In genomic region chr16:87881327-87882200, GRCh38 we compare ENCODE assay signal across 24 cellular contexts. TPM values are rescaled to one million over a fixed set of nuclear protein-coding genes. Genes with fewer than 3 reads are reported as not detected.
DNase-seq lines count a peak whose midpoint lies in the region; FAIRE-seq and TF ChIP-seq lines count a peak whose summit lies in the region.
"Had no signal": no experiment of that assay in that cellular context is flagged by ENCODE, and none has a peak within 500 bp of the region (broad histone marks: within the 10 kb centered on the region; RNA-seq: fewer than 3 reads in every experiment).

No MANE protein-coding gene starts in this region.

- H3K14ac ChIP-seq in H1 (ENCODE audit: insufficient read length) (no peak overlapping the region), neuronal stem cell (ENCODE audit: low read length) (no peak overlapping the region)

- no peak overlapping the region for H4K5ac ChIP-seq in H1 (ENCODE audit: insufficient read length, low read depth, low read length)

- no peak overlapping the region for H2BK120ac ChIP-seq in H1 (replicated peaks; ENCODE audit: low read depth, low read length)
- H2BK120ac ChIP-seq in neuronal stem cell (ENCODE audit: low read depth, low read length), result no peak overlapping the region

- TF ChIP-seq EP300 in H1 (IDR thresholded peaks at IDR 0.05; ENCODE audit: borderline replicate concordance in 1 of 2, low read depth in 2 of 2, low read length in 2 of 2), result no peak

- H4K20me1 ChIP-seq in H1 (replicated peaks in 1 of 2; ENCODE audit: control insufficient read depth in 1 of 2, insufficient read depth in 2 of 2, low read length in 2 of 2), result no peaks in the 10 kb centered on the region

- H4K91ac ChIP-seq in H1 (replicated peaks; ENCODE audit: insufficient read length, low read length), result no peak overlapping the region
- no peak overlapping the region for H4K91ac ChIP-seq in neuronal stem cell (ENCODE audit: low read depth, low read length, poor library complexity)

- H2BK5ac ChIP-seq in H1 (ENCODE audit: low read depth, low read length), result 0 out of 2 replicates have a peak overlapping the region, but pooled peaks have one; percentile 75
- H2BK5ac ChIP-seq in neuronal stem cell (ENCODE audit: low read length), result no peak overlapping the region

- H3K23me2 ChIP-seq in H1 (ENCODE audit: low read depth, low read length), result no peaks in the 10 kb centered on the region

- H3K4me1 ChIP-seq in H1 (replicated peaks in 1 of 4; ENCODE audit: control insufficient read depth in 3 of 4, insufficient read depth in 4 of 4, low read length in 3 of 4), result peaks cover 0 to 15% (median 8%) of the 10 kb centered on the region in 4 experiments; a peak in 4 of 7 replicates
- peaks cover 0 to 4% of the 10 kb centered on the region in 2 donors for H3K4me1 ChIP-seq in neuronal stem cell (ENCODE audit: control insufficient read depth in 2 of 2, insufficient read depth in 1 of 2, low read depth in 1 of 2, low read length in 2 of 2)
- H3K4me1 ChIP-seq: esophagus squamous epithelium, Peyer's patch, psoas muscle had no signal

- H3K56ac ChIP-seq in H1 (replicated peaks; ENCODE audit: insufficient read length, low read depth, low read length), result no peak overlapping the region

- H3K9ac ChIP-seq in H1 (replicated peaks in 1 of 4; ENCODE audit: extremely low read depth in 1 of 4, low read depth in 3 of 4, low read length in 3 of 4) (no peak overlapping the region), neuronal stem cell (ENCODE audit: low read depth, low read length, poor library complexity) (no peak overlapping the region)

- H3K27ac ChIP-seq in H1 (ENCODE audit: low read depth, low read length), result no peak overlapping the region
- H3K27ac ChIP-seq in neuronal stem cell (replicated peaks; ENCODE audit: low read length), result no peak overlapping the region
- H3K27ac ChIP-seq: 22Rv1, esophagus squamous epithelium, Peyer's patch, psoas muscle had no signal

- no peaks in the 10 kb centered on the region for H3K4me1 Mint-ChIP-seq in HFFc6 (ENCODE audit: low read depth)
- H3K4me1 Mint-ChIP-seq: T-helper 17 cell had no signal

- H3K27ac Mint-ChIP-seq in HFFc6, result no peak overlapping the region
- H3K27ac Mint-ChIP-seq: nephron progenitor cell, T-helper 17 cell had no signal

- no peak overlapping the region for H2AFZ ChIP-seq in H1 (ENCODE audit: low read length)
- peak overlapping the region; percentile 87 for H2AFZ ChIP-seq in neuronal stem cell (ENCODE audit: low read length)

- TF ChIP-seq RAD21 in H1 (IDR thresholded peaks at IDR 0.05 in 1 of 2, conservative IDR thresholded peaks at IDR 0.05 in 1 of 2; ENCODE audit: low read depth in 2 of 2, low read length in 2 of 2), result no peak

- H2BK20ac ChIP-seq in H1 (ENCODE audit: low read length), result no peak overlapping the region

- H3K79me2 ChIP-seq in H1 (ENCODE audit: control insufficient read depth in 1 of 2, insufficient read depth in 2 of 2, low read length in 2 of 2), result no peaks in the 10 kb centered on the region

- no peak overlapping the region for H3K4me2 ChIP-seq in H1 (ENCODE audit: insufficient read depth in 1 of 2, low read depth in 2 of 2, low read length in 2 of 2)
- peak overlapping the region; percentile 11 for H3K4me2 ChIP-seq in neuronal stem cell (ENCODE audit: insufficient read depth, low read length, poor library complexity, severe bottlenecking)

- H2AK5ac ChIP-seq in H1 (ENCODE audit: low read depth, low read length) (no peak overlapping the region), neuronal stem cell (ENCODE audit: low read depth, low read length) (no peak overlapping the region)

- no peak overlapping the region for H4K8ac ChIP-seq in H1 (ENCODE audit: extremely low read depth, insufficient read depth, low read length)
- H4K8ac ChIP-seq in neuronal stem cell (ENCODE audit: low read depth, low read length), result no peak overlapping the region

- WGBS in H1 (ENCODE audit: extremely low coverage in 1 of 2, insufficient coverage in 1 of 2, insufficient read length in 1 of 2, insufficient replicate concordance in 2 of 2, low coverage in 1 of 2, low lambda C conversion rate in 2 of 2, missing lambda C conversion rate in 1 of 2), 2 experiments, result 74% methylated on average over 19 of the region's 24 CpGs; no CpG with 5 or more reads in 1 of the 2 experiments
- WGBS in neuronal stem cell (ENCODE audit: extremely low coverage in 2 of 2, insufficient read length in 2 of 2, insufficient replicate concordance in 1 of 2), 2 donors, result no CpG with 5 or more reads among the region's 24 CpGs

- POLR2A ChIA-PET in H1 (lab: Charles Lee; ENCODE audit: partially characterized antibody), result interaction anchor here (2.1 kb wide), 1 partner anchor 12 kb away, joined by 6 read pairs; the partner anchor contains the start of gene SLC7A5

- H2BK12ac ChIP-seq in H1 (ENCODE audit: low read depth, low read length) (0 out of 2 replicates have a peak overlapping the region, but pooled peaks have one; percentile 17), neuronal stem cell (ENCODE audit: low read length) (no peak overlapping the region)

- H3K36me3 Mint-ChIP-seq in HFFc6 (ENCODE audit: low read depth), result no peaks in the 10 kb centered on the region
- H3K36me3 Mint-ChIP-seq: type B pancreatic cell had no signal

- H2BK15ac ChIP-seq in H1 (ENCODE audit: low read length), result no peak overlapping the region
- H2BK15ac ChIP-seq in neuronal stem cell (ENCODE audit: low read length), result no peak overlapping the region

- H3K36me3 ChIP-seq in H1 (ENCODE audit: control insufficient read depth in 2 of 4, insufficient read depth in 4 of 4, low read length in 3 of 4) (no peaks in the 10 kb centered on the region), neuronal stem cell (replicated peaks in 1 of 2; ENCODE audit: control insufficient read depth in 2 of 2, insufficient read depth in 2 of 2, low read length in 2 of 2) (no peaks in the 10 kb centered on the region)
- H3K36me3 ChIP-seq: esophagus squamous epithelium, Peyer's patch had no signal

- no peak for TF ChIP-seq POLR2A in H1 (IDR thresholded peaks at IDR 0.05; ENCODE audit: control extremely low read depth in 1 of 2, low read depth in 2 of 2, low read length in 2 of 2)

- no peak overlapping the region for H3K4me3 Mint-ChIP-seq in HFFc6
- H3K4me3 Mint-ChIP-seq: nephron progenitor cell, T-helper 17 cell had no signal

- FAIRE-seq in H1 (lab: Jason Lieb, UNC), result no peak

- no peaks in the 10 kb centered on the region for H3K9me3 Mint-ChIP-seq in HFFc6

- no peaks in the 10 kb centered on the region; a peak in 1 of 7 replicates for H3K27me3 ChIP-seq in H1 (replicated peaks in 1 of 4; ENCODE audit: control insufficient read depth in 3 of 4, extremely low read depth in 1 of 4, insufficient read depth in 3 of 4, low read length in 3 of 4)
- peaks cover 0 to 11% (median 2%) of the 10 kb centered on the region in 3 experiments for H3K27me3 ChIP-seq in neuronal stem cell (ENCODE audit: control insufficient read depth in 3 of 3, insufficient read depth in 3 of 3, low read depth in 1 of 3, low read length in 3 of 3)
- H3K27me3 ChIP-seq: Peyer's patch had no signal

- peaks cover 0 to 6% of the 10 kb centered on the region in 2 experiments; a peak in 2 of 4 replicates for H3K9me3 ChIP-seq in H1 (ENCODE audit: insufficient read depth in 2 of 2, low read depth in 1 of 2, low read length in 1 of 2)
- H3K9me3 ChIP-seq in neuronal stem cell (replicated peaks in 1 of 2; ENCODE audit: control insufficient read depth in 2 of 2, insufficient read depth in 1 of 2, low read depth in 1 of 2, low read length in 2 of 2), result no peaks in the 10 kb centered on the region
- H3K9me3 ChIP-seq: esophagus squamous epithelium, Peyer's patch, psoas muscle had no signal

- no peak for TF ChIP-seq CTCF in H1 (IDR thresholded peaks at IDR 0.05; ENCODE audit: control extremely low read depth in 1 of 3, insufficient read depth in 1 of 3, low read depth in 1 of 3, low read length in 3 of 3)
- TF ChIP-seq CTCF in HFFc6 (IDR thresholded peaks at IDR 0.05), result no peak

- H3K4me3 ChIP-seq in H1 (ENCODE audit: extremely low read depth in 1 of 4, insufficient read depth in 2 of 4, low read depth in 3 of 4, low read length in 4 of 4) (no peak overlapping the region), neuronal stem cell (ENCODE audit: low read length in 2 of 2) (no peak overlapping the region)
- H3K4me3 ChIP-seq: esophagus squamous epithelium, Peyer's patch, psoas muscle had no signal

- H3K27me3 Mint-ChIP-seq in HFFc6 (ENCODE audit: insufficient read depth), result peaks cover 24% of the 10 kb centered on the region

- no peak overlapping the region for H3K23ac ChIP-seq in H1 (ENCODE audit: insufficient read length)
- H3K23ac ChIP-seq in neuronal stem cell (ENCODE audit: low read depth, low read length, poor library complexity), result no peak overlapping the region

- H3K4ac ChIP-seq in H1 (replicated peaks; ENCODE audit: insufficient read length, low read depth, low read length) (no peak overlapping the region), neuronal stem cell (ENCODE audit: low read length) (no peak overlapping the region)

- H3K79me1 ChIP-seq in H1 (ENCODE audit: low read depth, low read length) (no peaks in the 10 kb centered on the region), neuronal stem cell (ENCODE audit: low read depth, low read length) (no peaks in the 10 kb centered on the region)

- no peak overlapping the region for H3K18ac ChIP-seq in H1 (ENCODE audit: extremely low read depth, low read length)
- no peak overlapping the region for H3K18ac ChIP-seq in neuronal stem cell (ENCODE audit: low read length)

- DNase-seq in NCI-H1092 treated with DMSO at 0.1 percent for 48 hours (lab: John Stamatoyannopoulos, UW), result peak; percentile 49
- no peak for DNase-seq in NCI-H1092 (lab: John Stamatoyannopoulos, UW)
- DNase-seq in NCI-H2171 (lab: John Stamatoyannopoulos, UW), result peak; percentile 64
- no peak for DNase-seq in H1 (ENCODE audit: low read depth in 1 of 2, low spot score in 2 of 2)
- DNase-seq in neuronal stem cell (ENCODE audit: low spot score), result no peak
- no peak for DNase-seq in stimulated activated naive CD4-positive, alpha-beta T cell (lab: John Stamatoyannopoulos, UW)
- DNase-seq in HFFc6, result no peak
- no peak for DNase-seq in NCI-H2227 treated with DMSO at 0.1 percent for 48 hours (lab: John Stamatoyannopoulos, UW)
- DNase-seq: activated CD4-positive, alpha-beta T cell treated with anti-CD3 and anti-CD28 coated beads, Interleukin-2, amount 50 U/mL, for 48 hours; AML-193; COR-L47; esophagus squamous epithelium; left colon; NCI-H146; nephron progenitor cell; NK-92 treated with Interleukin-12 subunit alpha and Interleukin-12 subunit beta, amount 100 ng/mL, for 24 hours; Peyer's patch; psoas muscle; stimulated activated CD4-positive, alpha-beta T cell treated with anti-CD3 and anti-CD28 coated beads, Interleukin-4, amount 100 ng/mL, for 1 hour; T-helper 17 cell had no signal

- CTCF ChIA-PET in H1 (lab: Charles Lee; ENCODE audit: partially characterized antibody), result interaction anchor here (1.0 to 1.7 kb wide), 4 partner anchors 9 to 32 kb away, joined by 3 to 6 read pairs (median 4); no protein-coding TSS in a partner anchor

RNA-seq across cellular contexts. Expression of gene SLC7A5, which starts 12.3 kb away (rescaled TPM):
- total RNA-seq in H1 (2021; fragmentation: NEBNext Ultra II Directional; extraction: Animal tissue kit (Norgen Biotek cat#: 25700)), result 327 and 341 TPM in 2 replicates
- 68.2 and 161 TPM in 2 replicates for polyA plus RNA-seq in H1 (2011; rRNA removed)
- polyA plus RNA-seq in H1 (2011; cell fraction: cytosol; rRNA removed), result 65.1 TPM
- 122 TPM for polyA plus RNA-seq in H1 (2011; cell fraction: nucleus; rRNA removed)
- polyA plus RNA-seq in H1 (2012, experiment 1 of 2), result 126 to 176 TPM (median 151 TPM) in 4 replicates
- polyA plus RNA-seq in H1 (2012, experiment 2 of 2), result 202 TPM
- 316 TPM for polyA plus RNA-seq in H1 (2013, experiment 1 of 2)
- polyA plus RNA-seq in H1 (2013, experiment 2 of 2), result 381 TPM
- polyA minus RNA-seq in H1 (2011; rRNA and poly(A)+ RNA removed), result 34.4 and 63.7 TPM in 2 replicates
- polyA minus RNA-seq in H1 (2011; cell fraction: cytosol; rRNA and poly(A)+ RNA removed), result 84.2 TPM
- polyA minus RNA-seq in H1 (2011; cell fraction: nucleus; rRNA and poly(A)+ RNA removed), result 42.4 TPM
- polyA plus RNA-seq in neuronal stem cell (2013, experiment 1 of 2), result 18.4 TPM
- polyA plus RNA-seq in neuronal stem cell (2013, experiment 2 of 2), result 18.6 TPM
- 100 to 1,000 TPM; 112 to 133 (median 124) TPM for total RNA-seq in HFFc6 (2021; fragmentation: NEBNext Ultra II Directional; extraction: Animal tissue kit (Norgen Biotek cat#: 25700))

RNA-seq across cellular contexts. Expression of gene CA5A, which starts 54.8 kb away (rescaled TPM):
- total RNA-seq in H1 (2021; fragmentation: NEBNext Ultra II Directional; extraction: Animal tissue kit (Norgen Biotek cat#: 25700)), result not detected in 2 replicates
- polyA plus RNA-seq in H1 (2011; rRNA removed), result not detected in 2 replicates
- not detected for polyA plus RNA-seq in H1 (2011; cell fraction: cytosol; rRNA removed)
- polyA plus RNA-seq in H1 (2011; cell fraction: nucleus; rRNA removed), result not detected
- not detected in 4 replicates for polyA plus RNA-seq in H1 (2012, experiment 1 of 2)
- polyA plus RNA-seq in H1 (2012, experiment 2 of 2), result not detected
- polyA plus RNA-seq in H1 (2013, experiment 1 of 2), result under 0.01 TPM
- not detected for polyA plus RNA-seq in H1 (2013, experiment 2 of 2)
- not detected in 2 replicates for polyA minus RNA-seq in H1 (2011; rRNA and poly(A)+ RNA removed)
- not detected for polyA minus RNA-seq in H1 (2011; cell fraction: cytosol; rRNA and poly(A)+ RNA removed)
- polyA minus RNA-seq in H1 (2011; cell fraction: nucleus; rRNA and poly(A)+ RNA removed), result not detected
- polyA plus RNA-seq in neuronal stem cell (2013, experiment 1 of 2), result not detected
- not detected for polyA plus RNA-seq in neuronal stem cell (2013, experiment 2 of 2)
- not detected for total RNA-seq in HFFc6 (2021; fragmentation: NEBNext Ultra II Directional; extraction: Animal tissue kit (Norgen Biotek cat#: 25700))
- total RNA-seq: esophagus squamous epithelium, left colon, LHCN-M2, Peyer's patch, SK-MEL-5, T-helper 17 cell had no signal
- polyA plus RNA-seq: psoas muscle had no signal

Comparison
In these comparisons a context has a peak if more than half of its experiments do, and no peak if none do; other contexts are left out.
1. DNase-seq: peak in NCI-H1092 treated with DMSO at 0.1 percent for 48 hours (single experiment) and NCI-H2171 (single experiment); none in NCI-H1092 (single experiment), H1 (0 of 2), neuronal stem cell (single experiment), stimulated activated naive CD4-positive, alpha-beta T cell (0 of 6), HFFc6 (single experiment) and NCI-H2227 treated with DMSO at 0.1 percent for 48 hours (single experiment).